ENCODE assay signal across 15 cellular contexts in the genomic region with DNA sequence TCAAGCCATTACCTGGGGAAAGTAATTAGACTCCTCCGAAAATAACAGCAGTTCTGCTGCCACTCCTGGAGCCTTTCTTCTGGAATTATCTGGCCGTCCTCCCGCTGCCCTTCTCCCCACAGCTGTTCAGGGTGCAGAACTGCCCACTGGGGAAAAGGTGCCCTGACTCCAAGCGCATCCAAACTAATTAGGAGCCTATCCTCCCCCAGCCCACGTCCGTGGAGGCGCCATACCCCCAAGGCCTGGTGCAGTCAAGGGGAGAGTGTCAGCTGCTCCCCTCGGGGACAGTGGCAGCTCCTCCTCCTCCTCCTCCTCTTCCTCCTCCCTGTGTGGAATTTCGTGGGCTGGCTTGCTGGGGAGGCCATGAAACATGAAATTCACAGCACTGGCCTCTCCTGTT.
A peak's percentile ranks its signal among the peaks of the same experiment; 100 is the strongest.
DNase-seq lines count a peak whose midpoint lies in the region; ATAC-seq and TF ChIP-seq lines count a peak whose summit lies in the region.
"Had no signal": no experiment of that assay in that cellular context is flagged by ENCODE, and none has a peak within 500 bp of the region (broad histone marks: within the 10 kb centered on the region; RNA-seq: fewer than 3 reads in every experiment).

No MANE protein-coding gene starts in this region.

- in situ Hi-C loops in Panc1 (cut with HindIII; ENCODE audit: low pct_unique_long_range_greater_than_20kb, low sequenced_read_pairs) = no loop called here

- POLR2A ChIA-PET in Panc1 (lab: Charles Lee) = no interaction called here
- POLR2A ChIA-PET in activated CD4-positive, alpha-beta memory T cell treated with anti-CD3 and anti-CD28 coated beads for 36 hours (lab: Charles Lee) = no interaction called here

- H3K27me3 ChIP-seq in Panc1 (ENCODE audit: control insufficient read depth, insufficient read depth, low read length) = no peaks in the 10 kb centered on the region
- H3K27me3 ChIP-seq: dorsolateral prefrontal cortex, stomach had no signal

- intact Hi-C loops in Panc1 (cut with micrococcal nuclease; ENCODE audit: unreplicated experiment) (no loop called here), lower leg skin (cut with DNase I; ENCODE audit: low total_unique reads) (no loop called here)
- intact Hi-C loops in activated CD4-positive, alpha-beta memory T cell treated with anti-CD3 and anti-CD28 coated beads for 36 hours (cut with micrococcal nuclease) = no loop called here

- no peaks in the 10 kb centered on the region for H3K36me3 ChIP-seq in Panc1 (ENCODE audit: control insufficient read depth, insufficient read depth, low read length)
- H3K36me3 ChIP-seq: stomach had no signal

- TF ChIP-seq POLR2A in lower leg skin (IDR thresholded peaks at IDR 0.05) = no peak

- peak overlapping the region; percentile 90 to 99 (median 98) for H3K27ac Mint-ChIP-seq in naive B cell
- no peak overlapping the region for H3K27ac Mint-ChIP-seq in activated CD4-positive, alpha-beta memory T cell treated with anti-CD3 and anti-CD28 coated beads for 36 hours
- H3K27ac Mint-ChIP-seq: activated CD4-positive, alpha-beta T cell treated with anti-CD3 and anti-CD28 coated beads for 36 hours; activated T-cell treated with anti-CD3 and anti-CD28 coated beads, Interleukin-2, amount 50 U/mL, for 72 hours had no signal

- H3K27me3 Mint-ChIP-seq in naive B cell = no peaks in the 10 kb centered on the region
- no peaks in the 10 kb centered on the region for H3K27me3 Mint-ChIP-seq in activated CD4-positive, alpha-beta memory T cell treated with anti-CD3 and anti-CD28 coated beads for 36 hours
- H3K27me3 Mint-ChIP-seq: activated CD4-positive, alpha-beta T cell treated with anti-CD3 and anti-CD28 coated beads for 36 hours had no signal

- peak overlapping the region; percentile 50 for H3K4me3 ChIP-seq in GM12875 (ENCODE audit: low read depth, low read length)
- no peak overlapping the region for H3K4me3 ChIP-seq in Panc1 (ENCODE audit: low read depth in 2 of 2, low read length in 2 of 2)
- no peak overlapping the region for H3K4me3 ChIP-seq in lower leg skin (ENCODE audit: low read depth, poor library complexity, severe bottlenecking)
- H3K4me3 ChIP-seq: dorsolateral prefrontal cortex, stomach had no signal

- CTCF ChIA-PET in Panc1 (lab: Charles Lee) = interaction anchor here (0.6 kb wide), 1 partner anchor 176 kb away, joined by 4 read pairs; no protein-coding TSS in a partner anchor
- CTCF ChIA-PET in activated CD4-positive, alpha-beta memory T cell treated with anti-CD3 and anti-CD28 coated beads for 36 hours (lab: Charles Lee) = no interaction called here

- H3K36me3 Mint-ChIP-seq in naive B cell = no peaks in the 10 kb centered on the region
- H3K36me3 Mint-ChIP-seq in activated CD4-positive, alpha-beta memory T cell treated with anti-CD3 and anti-CD28 coated beads for 36 hours = no peaks in the 10 kb centered on the region

- H3K4me1 Mint-ChIP-seq in naive B cell = peaks cover 45 to 51% (median 50%) of the 10 kb centered on the region in 3 donors
- no peaks in the 10 kb centered on the region for H3K4me1 Mint-ChIP-seq in activated CD4-positive, alpha-beta memory T cell treated with anti-CD3 and anti-CD28 coated beads for 36 hours (ENCODE audit: low read depth)
- H3K4me1 Mint-ChIP-seq: activated CD4-positive, alpha-beta T cell treated with anti-CD3 and anti-CD28 coated beads for 36 hours had no signal

- H3K4me3 Mint-ChIP-seq in naive B cell = peak overlapping the region; percentile 71 to 98 (median 86)
- H3K4me3 Mint-ChIP-seq in activated CD4-positive, alpha-beta memory T cell treated with anti-CD3 and anti-CD28 coated beads for 36 hours = no peak overlapping the region
- H3K4me3 Mint-ChIP-seq: activated CD4-positive, alpha-beta T cell treated with anti-CD3 and anti-CD28 coated beads for 36 hours; activated T-cell treated with anti-CD3 and anti-CD28 coated beads, Interleukin-2, amount 50 U/mL, for 72 hours had no signal

- ATAC-seq in GM21717 (IDR thresholded peaks at IDR 0.05; ENCODE audit: unreplicated experiment) = peak; percentile 14
- no peak for ATAC-seq in Panc1
- ATAC-seq in naive B cell (ENCODE audit: low read depth in 2 of 2) = peak; percentile 5 to 11
- ATAC-seq: activated CD4-positive, alpha-beta T cell treated with anti-CD3 and anti-CD28 coated beads for 36 hours; activated T-cell treated with anti-CD3 and anti-CD28 coated beads, Interleukin-2, amount 50 U/mL, for 72 hours had no signal

- no peaks in the 10 kb centered on the region for H3K9me3 ChIP-seq in Panc1 (ENCODE audit: control insufficient read depth, insufficient read depth, low read depth, low read length)
- H3K9me3 ChIP-seq: stomach had no signal

- 67 to 68% methylated on average over 9 of the region's 9 CpGs for WGBS in lower leg skin, 2 donors

- peak overlapping the region; percentile 73 for H3K27ac ChIP-seq in Panc1 (ENCODE audit: low read length)
- H3K27ac ChIP-seq: dorsolateral prefrontal cortex, stomach had no signal

- peaks cover 39% of the 10 kb centered on the region for H3K4me1 ChIP-seq in Panc1 (ENCODE audit: control insufficient read depth, insufficient read depth, low read length)
- H3K4me1 ChIP-seq: stomach had no signal

- BruUV-seq in Panc1 (replicated peaks; lab: Mats Ljungman, UMichigan) = no TSS peak

- peaks cover 0 to 2% (median 0%) of the 10 kb centered on the region in 7 donors for H3K9me3 Mint-ChIP-seq in naive B cell
- no peaks in the 10 kb centered on the region for H3K9me3 Mint-ChIP-seq in activated CD4-positive, alpha-beta memory T cell treated with anti-CD3 and anti-CD28 coated beads for 36 hours

- DNase-seq in Panc1 (ENCODE audit: low read depth, low spot score) = no peak
- no peak for DNase-seq in naive B cell
- no peak for DNase-seq in globus pallidus (ENCODE audit: low spot score)
- no peak for DNase-seq in activated CD4-positive, alpha-beta memory T cell treated with anti-CD3 and anti-CD28 coated beads for 36 hours
- DNase-seq in MV-4-11 (lab: John Stamatoyannopoulos, UW) = no peak
- no peak for DNase-seq in lower leg skin (ENCODE audit: low spot score in 2 of 2)
- DNase-seq: activated CD4-positive, alpha-beta T cell treated with anti-CD3 and anti-CD28 coated beads for 36 hours; activated T-cell treated with anti-CD3 and anti-CD28 coated beads, Interleukin-2, amount 50 U/mL, for 72 hours; anterior cingulate cortex; foreskin melanocyte; NCI-H2171 treated with DMSO at 0.1 percent for 48 hours; stomach had no signal

- no peak for TF ChIP-seq CTCF in GM12875 (IDR thresholded peaks at IDR 0.05; ENCODE audit: borderline replicate concordance, insufficient read depth, low read depth, low read length)
- TF ChIP-seq CTCF in Panc1 (IDR thresholded peaks at IDR 0.05) = no peak
- TF ChIP-seq CTCF in lower leg skin (IDR thresholded peaks at IDR 0.05) = no peak
